ENCODE assay signal across 8 cellular contexts in genomic region chr5:79133657-79134451, GRCh38. TPM values are rescaled to one million over a fixed set of nuclear protein-coding genes. Genes with fewer than 3 reads are reported as not detected.
DNase-seq lines count a peak whose midpoint lies in the region; ATAC-seq, FAIRE-seq and TF ChIP-seq lines count a peak whose summit lies in the region.

No MANE protein-coding gene starts in this region.

- H2AFZ ChIP-seq in H1 (ENCODE audit: low read length) (peak overlapping the region; percentile 57; the same call in 1 of the 2 replicates), mesenchymal stem cell (ENCODE audit: low read depth, low read length) (no peak overlapping the region)

- peak; percentile 85 for TF ChIP-seq CTCF in BJ (IDR thresholded peaks at IDR 0.05; ENCODE audit: insufficient read depth, low read depth, low read length)
- peak; percentile 89 for TF ChIP-seq CTCF in HFF-Myc (IDR thresholded peaks at IDR 0.05; ENCODE audit: low read depth, low read length, missing control alignments)
- peak; percentile 68 to 86 (median 76) for TF ChIP-seq CTCF in H1 (IDR thresholded peaks at IDR 0.05; ENCODE audit: control extremely low read depth in 1 of 3, insufficient read depth in 1 of 3, low read depth in 1 of 3, low read length in 3 of 3)

- CTCF ChIA-PET in BJ (lab: Yijun Ruan, JAX) (interaction anchor here (0.6 to 12.3 kb wide), 43 partner anchors 10 to 602 kb away, joined by 3 to 439 read pairs (median 4); partner anchors contain the start of genes ARSB and JMY), H1 (lab: Charles Lee; ENCODE audit: partially characterized antibody) (interaction anchor here (0.6 to 6.6 kb wide), 60 partner anchors 11 to 660 kb away, joined by 3 to 243 read pairs (median 4); partner anchors contain the start of gene ARSB)

- no peak for ATAC-seq in HG03139 (IDR thresholded peaks at IDR 0.05; ENCODE audit: unreplicated experiment)

- H3K23ac ChIP-seq in H1 (ENCODE audit: insufficient read length) (no peak overlapping the region), mesenchymal stem cell (ENCODE audit: low read length in 2 of 2) (no peak overlapping the region)

- no peak for TF ChIP-seq POLR2A in H1 (IDR thresholded peaks at IDR 0.05; ENCODE audit: control extremely low read depth in 1 of 2, low read depth in 2 of 2, low read length in 2 of 2)

- H3K27ac ChIP-seq in H1 (ENCODE audit: low read depth, low read length) = no peak overlapping the region
- H3K27ac ChIP-seq in mesenchymal stem cell (ENCODE audit: low read length, poor library complexity, severe bottlenecking) = no peak overlapping the region

- TF ChIP-seq EP300 in H1 (IDR thresholded peaks at IDR 0.05; ENCODE audit: borderline replicate concordance in 1 of 2, low read depth in 2 of 2, low read length in 2 of 2) = no peak

- H2BK5ac ChIP-seq in H1 (ENCODE audit: low read depth, low read length) (peak overlapping the region; percentile 61), mesenchymal stem cell (ENCODE audit: low read depth, low read length, poor library complexity, severe bottlenecking) (no peak overlapping the region)

- H4K91ac ChIP-seq in H1 (replicated peaks; ENCODE audit: insufficient read length, low read length) = no peak overlapping the region
- H4K91ac ChIP-seq in mesenchymal stem cell (ENCODE audit: low read length) = no peak overlapping the region

- no peak overlapping the region for H2BK120ac ChIP-seq in H1 (replicated peaks; ENCODE audit: low read depth, low read length)
- H2BK120ac ChIP-seq in mesenchymal stem cell (ENCODE audit: low read depth, low read length) = no peak overlapping the region

- no peaks in the 10 kb centered on the region for H3K27me3 ChIP-seq in BJ (ENCODE audit: control insufficient read depth, insufficient read depth, low read length)
- no peaks in the 10 kb centered on the region for H3K27me3 ChIP-seq in H1 (replicated peaks in 1 of 4; ENCODE audit: control insufficient read depth in 3 of 4, extremely low read depth in 1 of 4, insufficient read depth in 3 of 4, low read length in 3 of 4)
- peaks cover 0 to 4% of the 10 kb centered on the region in 2 experiments for H3K27me3 ChIP-seq in mesenchymal stem cell (ENCODE audit: control insufficient read depth in 1 of 2, insufficient read depth in 1 of 2, low read length in 2 of 2)

- TF ChIP-seq RAD21 in H1 (IDR thresholded peaks at IDR 0.05 in 1 of 2, conservative IDR thresholded peaks at IDR 0.05 in 1 of 2; ENCODE audit: low read depth in 2 of 2, low read length in 2 of 2) = peak; percentile 73 to 78

- H3K36me3 ChIP-seq in BJ (ENCODE audit: control insufficient read depth, insufficient read depth, low read length) = no peaks in the 10 kb centered on the region
- no peaks in the 10 kb centered on the region for H3K36me3 ChIP-seq in H1 (ENCODE audit: control insufficient read depth in 2 of 4, insufficient read depth in 4 of 4, low read length in 3 of 4)
- no peaks in the 10 kb centered on the region for H3K36me3 ChIP-seq in mesenchymal stem cell (ENCODE audit: control insufficient read depth in 1 of 2, insufficient read depth in 2 of 2, low read depth in 1 of 2, low read length in 2 of 2)

- no peak overlapping the region for H4K5ac ChIP-seq in H1 (ENCODE audit: insufficient read length, low read depth, low read length)

- peak overlapping the region; percentile 51 for H3K18ac ChIP-seq in H1 (ENCODE audit: extremely low read depth, low read length)
- H3K18ac ChIP-seq in mesenchymal stem cell (ENCODE audit: low read depth in 1 of 2, low read length in 2 of 2) = no peak overlapping the region

- H3K4me3 ChIP-seq in BJ (ENCODE audit: low read depth, low read length) = peak overlapping the region; percentile 34
- peak overlapping the region; percentile 19 for H3K4me3 ChIP-seq in HFF-Myc (replicated peaks; ENCODE audit: low read depth, low read length)
- peak overlapping the region; percentile 12 to 54 (median 29); a peak in 7 of 8 replicates for H3K4me3 ChIP-seq in H1 (ENCODE audit: extremely low read depth in 1 of 4, insufficient read depth in 2 of 4, low read depth in 3 of 4, low read length in 4 of 4)
- H3K4me3 ChIP-seq in mesenchymal stem cell (ENCODE audit: insufficient read depth in 1 of 2, low read depth in 1 of 2, low read length in 2 of 2) = peak overlapping the region in 1 of 2 experiments; percentile 68

- WGBS in H1 (ENCODE audit: extremely low coverage in 1 of 2, insufficient coverage in 1 of 2, insufficient read length in 1 of 2, insufficient replicate concordance in 2 of 2, low coverage in 1 of 2, low lambda C conversion rate in 2 of 2, missing lambda C conversion rate in 1 of 2), 2 experiments = 11% methylated on average over 10 of the region's 11 CpGs; no CpG with 5 or more reads in 1 of the 2 experiments
- 18% methylated on average over 9 of the region's 11 CpGs for WGBS in mesenchymal stem cell

- H2BK20ac ChIP-seq in H1 (ENCODE audit: low read length) = 0 out of 2 replicates have a peak overlapping the region, but pooled peaks have one; percentile 50

- H3K23me2 ChIP-seq in H1 (ENCODE audit: low read depth, low read length) = no peaks in the 10 kb centered on the region; the same call in none of the 2 replicates

- H3K4me2 ChIP-seq in H1 (ENCODE audit: insufficient read depth in 1 of 2, low read depth in 2 of 2, low read length in 2 of 2) = peak overlapping the region; percentile 19 to 57
- peak overlapping the region; percentile 66 for H3K4me2 ChIP-seq in mesenchymal stem cell (ENCODE audit: low read length, poor library complexity, severe bottlenecking)

- no peak overlapping the region for H3K56ac ChIP-seq in H1 (replicated peaks; ENCODE audit: insufficient read length, low read depth, low read length)

- H3K4ac ChIP-seq in H1 (replicated peaks; ENCODE audit: insufficient read length, low read depth, low read length) (no peak overlapping the region), mesenchymal stem cell (ENCODE audit: low read depth in 1 of 2, low read length in 2 of 2) (no peak overlapping the region)

- H3K4me1 ChIP-seq in H1 (replicated peaks in 1 of 4; ENCODE audit: control insufficient read depth in 3 of 4, insufficient read depth in 4 of 4, low read length in 3 of 4) (peaks cover 0 to 7% (median 1%) of the 10 kb centered on the region in 4 experiments; a peak in 5 of 7 replicates), mesenchymal stem cell (ENCODE audit: control insufficient read depth, insufficient read depth, low read depth, low read length) (no peaks in the 10 kb centered on the region)

- no peaks in the 10 kb centered on the region for H4K20me1 ChIP-seq in H1 (replicated peaks in 1 of 2; ENCODE audit: control insufficient read depth in 1 of 2, insufficient read depth in 2 of 2, low read length in 2 of 2)

- H2AK5ac ChIP-seq in H1 (ENCODE audit: low read depth, low read length) (no peak overlapping the region), mesenchymal stem cell (ENCODE audit: low read length, severe bottlenecking) (no peak overlapping the region)

- H2BK15ac ChIP-seq in H1 (ENCODE audit: low read length) (no peak overlapping the region), mesenchymal stem cell (ENCODE audit: low read depth, poor library complexity, severe bottlenecking) (no peak overlapping the region)

- POLR2A ChIA-PET in BJ (lab: Charles Lee) (interaction anchor here (0.5 kb wide), 1 partner anchor 1175 kb away, joined by 5 read pairs; no protein-coding TSS in a partner anchor), H1 (lab: Charles Lee; ENCODE audit: partially characterized antibody) (interaction anchor here (1.1 to 1.4 kb wide), 4 partner anchors 13 to 148 kb away, joined by 3 read pairs; no protein-coding TSS in a partner anchor)

- H3K9me3 ChIP-seq in H1 (ENCODE audit: insufficient read depth in 2 of 2, low read depth in 1 of 2, low read length in 1 of 2) = no peaks in the 10 kb centered on the region
- H3K9me3 ChIP-seq in mesenchymal stem cell (ENCODE audit: control insufficient read depth, low read length) = no peaks in the 10 kb centered on the region

- no peak overlapping the region for H4K8ac ChIP-seq in H1 (ENCODE audit: extremely low read depth, insufficient read depth, low read length)
- H4K8ac ChIP-seq in mesenchymal stem cell (ENCODE audit: low read length) = no peak overlapping the region

- H3K9ac ChIP-seq in H1 (replicated peaks in 1 of 4; ENCODE audit: extremely low read depth in 1 of 4, low read depth in 3 of 4, low read length in 3 of 4) (peak overlapping the region in 1 of 4 experiments; percentile 26; a peak in 2 of 7 replicates), mesenchymal stem cell (ENCODE audit: low read length) (peak overlapping the region; percentile 90)

- DNase-seq in BJ (ENCODE audit: low read depth) (peak; percentile 66), HFF-Myc (ENCODE audit: extremely low read depth, low read depth) (peak; percentile 70), NCI-H82 (lab: John Stamatoyannopoulos, UW) (peak; percentile 89), H1 (ENCODE audit: low read depth in 1 of 2, low spot score in 2 of 2) (peak; percentile 58 to 79), mesenchymal stem cell (peak; percentile 86)
- DNase-seq in activated CD8-positive, alpha-beta memory T cell treated with anti-CD3 and anti-CD28 coated beads for 1 hour (ENCODE audit: extremely low read depth in 1 of 2, low read depth in 1 of 2) = peak; percentile 17 to 33
- peak; percentile 25 for DNase-seq in stimulated activated CD8-positive, alpha-beta memory T cell treated with anti-CD3 and anti-CD28 coated beads, Interleukin-12 subunit alpha, Interleukin-12 subunit beta, amount 100 ng/mL, for 4 hours (ENCODE audit: low read depth)

- H3K79me2 ChIP-seq in H1 (ENCODE audit: control insufficient read depth in 1 of 2, insufficient read depth in 2 of 2, low read length in 2 of 2) = no peaks in the 10 kb centered on the region

- H3K79me1 ChIP-seq in H1 (ENCODE audit: low read depth, low read length) (no peaks in the 10 kb centered on the region; the same call in 1 of the 2 replicates), mesenchymal stem cell (replicated peaks; ENCODE audit: low read length, poor library complexity, severe bottlenecking) (no peaks in the 10 kb centered on the region)

- peak overlapping the region; percentile 55 for H2BK12ac ChIP-seq in H1 (ENCODE audit: low read depth, low read length)
- no peak overlapping the region for H2BK12ac ChIP-seq in mesenchymal stem cell (ENCODE audit: low read length in 2 of 2)

- no peak overlapping the region for H3K14ac ChIP-seq in H1 (ENCODE audit: insufficient read length)
- H3K14ac ChIP-seq in mesenchymal stem cell (ENCODE audit: low read length in 2 of 2) = no peak overlapping the region

- FAIRE-seq in H1 (lab: Jason Lieb, UNC) = peak; percentile 73

RNA-seq across cellular contexts. Expression of gene BHMT, which starts 22.2 kb away (rescaled TPM):
- polyA plus RNA-seq in BJ (2011; rRNA removed) (not detected in 2 replicates), H1 (2011; rRNA removed) (0.54 and 1.1 TPM in 2 replicates)
- not detected in 2 replicates for polyA minus RNA-seq in BJ (2011; rRNA and poly(A)+ RNA removed)
- 1.6 and 1.7 TPM in 2 replicates for total RNA-seq in H1 (2021; fragmentation: NEBNext Ultra II Directional; extraction: Animal tissue kit (Norgen Biotek cat#: 25700))
- 0.85 TPM for polyA plus RNA-seq in H1 (2011; cell fraction: cytosol; rRNA removed)
- polyA plus RNA-seq in H1 (2011; cell fraction: nucleus; rRNA removed) = 1.1 TPM
- 1.0 to 2.4 TPM (median 2.1 TPM) in 4 replicates for polyA plus RNA-seq in H1 (2012, experiment 1 of 2)
- polyA plus RNA-seq in H1 (2012, experiment 2 of 2) = 0.08 TPM
- polyA plus RNA-seq in H1 (2013, experiment 1 of 2) = 0.97 TPM
- polyA plus RNA-seq in H1 (2013, experiment 2 of 2) = 1.0 TPM
- 0.22 and 1.5 TPM in 2 replicates for polyA minus RNA-seq in H1 (2011; rRNA and poly(A)+ RNA removed)
- 1.8 TPM for polyA minus RNA-seq in H1 (2011; cell fraction: cytosol; rRNA and poly(A)+ RNA removed)
- 2.1 TPM for polyA minus RNA-seq in H1 (2011; cell fraction: nucleus; rRNA and poly(A)+ RNA removed)
- not detected for polyA plus RNA-seq in mesenchymal stem cell (2013, experiment 1 of 2)
- not detected for polyA plus RNA-seq in mesenchymal stem cell (2013, experiment 2 of 2)

Comparison
In these comparisons a context has a peak if more than half of its experiments do, and no peak if none do; other contexts are left out.
1. DNase-seq: peak in every context shown above with its lines; median percentile 89 in NCI-H82; 86 in mesenchymal stem cell; 70 in HFF-Myc; 68 in H1; 66 in BJ; 25 in activated CD8-positive, alpha-beta memory T cell treated with anti-CD3 and anti-CD28 coated beads for 1 hour; 25 in stimulated activated CD8-positive, alpha-beta memory T cell treated with anti-CD3 and anti-CD28 coated beads, Interleukin-12 subunit alpha, Interleukin-12 subunit beta, amount 100 ng/mL, for 4 hours.